Comparison of ENCODE assay signal across 7 cellular contexts in the genomic region with DNA sequence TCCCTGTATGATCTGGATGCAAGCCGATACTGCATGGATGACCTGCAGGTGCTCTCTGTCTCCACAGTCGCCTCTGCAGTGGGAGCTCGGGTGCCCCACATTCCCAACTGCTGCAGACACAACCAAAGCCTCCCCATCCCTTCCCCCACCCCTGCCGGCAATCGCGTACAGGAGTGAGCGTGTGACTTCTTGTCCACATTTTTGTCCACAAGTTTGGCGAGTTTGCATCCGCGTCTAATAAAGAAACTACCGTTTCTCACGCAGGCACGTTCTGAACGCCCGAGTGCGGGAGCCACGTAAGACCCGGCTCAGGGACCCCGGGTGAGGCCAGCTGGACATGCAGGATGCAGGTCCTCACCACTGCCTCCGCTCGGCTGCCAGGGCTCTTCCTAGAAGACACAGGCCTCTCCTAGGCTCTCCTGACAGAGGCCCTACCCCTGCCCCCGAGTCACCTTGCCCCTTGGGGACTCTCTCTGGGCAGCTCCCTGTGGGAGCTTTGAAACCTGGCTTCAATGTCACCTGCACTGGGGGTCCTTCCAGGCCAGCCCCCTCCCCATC. TPM values are rescaled to one million over a fixed set of nuclear protein-coding genes. Genes with fewer than 3 reads are reported as not detected.
DNase-seq lines count a peak whose midpoint lies in the region; TF ChIP-seq lines count a peak whose summit lies in the region.
"Not testable (repeated sequence)": the region's sequence is repeated elsewhere in the genome, so short reads cannot be mapped to it uniquely, and the experiment has no call there.

No MANE protein-coding gene starts in this region.

- H3K36me3 Mint-ChIP-seq in mesothelial cell of epicardium: not testable (repeated sequence)

- not testable (repeated sequence) for TF ChIP-seq CTCF in RWPE1 (conservative IDR thresholded peaks at IDR 0.05; ENCODE audit: low read depth); breast epithelium (IDR thresholded peaks at IDR 0.05); esophagus squamous epithelium (IDR thresholded peaks at IDR 0.05); mesothelial cell of epicardium (IDR thresholded peaks at IDR 0.05; ENCODE audit: unreplicated experiment); suprapubic skin (IDR thresholded peaks at IDR 0.05)

- intact Hi-C loops in breast epithelium (cut with DNase I; ENCODE audit: low total_unique reads): loop anchor here (10.0 kb wide), 1 partner anchor 175 kb away; a partner anchor contains a TSS
- intact Hi-C loops in esophagus squamous epithelium (cut with DNase I): not testable (repeated sequence)

- WGBS in esophagus squamous epithelium, 2 donors: 8 to 29% methylated on average over 12 to 16 of the region's 22 CpGs
- 24% methylated on average over 15 of the region's 22 CpGs for WGBS in suprapubic skin

- POLR2A ChIA-PET in RWPE1 (lab: Yijun Ruan, JAX; ENCODE audit: low non-redundant PET): not testable (repeated sequence)

- H3K27ac Mint-ChIP-seq in mesothelial cell of epicardium: peak overlapping the region; percentile 85

- H3K4me1 Mint-ChIP-seq in mesothelial cell of epicardium: peaks cover 34% of the 10 kb centered on the region

- H3K9me3 Mint-ChIP-seq in mesothelial cell of epicardium: not testable (repeated sequence)

- H3K27ac ChIP-seq in RWPE1 (peak overlapping the region; percentile 96), breast epithelium (peak overlapping the region; percentile 38 to 45), esophagus squamous epithelium (peak overlapping the region; percentile 47 to 88 (median 72)), suprapubic skin (peak overlapping the region; percentile 38)

- not testable (repeated sequence) for TF ChIP-seq EP300 in suprapubic skin (IDR thresholded peaks at IDR 0.05)

- H3K4me3 ChIP-seq in breast epithelium: peak overlapping the region in 1 of 3 donors; percentile 43
- peak overlapping the region in 1 of 4 donors; percentile 35 for H3K4me3 ChIP-seq in esophagus squamous epithelium
- H3K4me3 ChIP-seq in suprapubic skin: not testable (repeated sequence)

- CTCF ChIA-PET in RWPE1 (lab: Yijun Ruan, JAX): not testable (repeated sequence)

- DNase-seq in EL: peak; percentile 41
- DNase-seq in RWPE1 (ENCODE audit: low spot score); breast epithelium (ENCODE audit: low spot score in 2 of 2); esophagus squamous epithelium (lab: John Stamatoyannopoulos, UW); mesothelial cell of epicardium (ENCODE audit: low spot score in 2 of 2, unreplicated experiment in 2 of 2); suprapubic skin (ENCODE audit: low spot score in 2 of 2): not testable (repeated sequence)
- peak; percentile 21 for DNase-seq in retina

- H3K9me3 ChIP-seq in breast epithelium, esophagus squamous epithelium, suprapubic skin: not testable (repeated sequence)

- H3K27me3 ChIP-seq in breast epithelium, esophagus squamous epithelium, suprapubic skin: not testable (repeated sequence)

- not testable (repeated sequence) for H3K36me3 ChIP-seq in breast epithelium, esophagus squamous epithelium, suprapubic skin

- H3K4me1 ChIP-seq in breast epithelium: peaks cover 15 to 19% of the 10 kb centered on the region in 2 donors
- peaks cover 31 to 84% (median 47%) of the 10 kb centered on the region in 3 donors for H3K4me1 ChIP-seq in esophagus squamous epithelium
- H3K4me1 ChIP-seq in suprapubic skin: peaks cover 54% of the 10 kb centered on the region

- not testable (repeated sequence) for H3K27me3 Mint-ChIP-seq in mesothelial cell of epicardium (ENCODE audit: low read depth)

- TF ChIP-seq POLR2A in breast epithelium (IDR thresholded peaks at IDR 0.05); esophagus squamous epithelium (IDR thresholded peaks at IDR 0.05); suprapubic skin (IDR thresholded peaks at IDR 0.05): not testable (repeated sequence)

- H3K4me3 Mint-ChIP-seq in mesothelial cell of epicardium: not testable (repeated sequence)

RNA-seq across cellular contexts. Expression of a gene that starts 5.7 kb away (rescaled TPM):
- 100 to 1,000 TPM in 2 of 3 donors, 10 to 100 TPM in 1; 74.2 to 110 (median 107) TPM for total RNA-seq in breast epithelium
- 100 to 1,000 TPM in 1 of 4 donors, 10 to 100 TPM in 3; 34.1 to 123 (median 64.1) TPM for total RNA-seq in esophagus squamous epithelium
- total RNA-seq in mesothelial cell of epicardium: 173 to 183 TPM (median 175 TPM) in 3 replicates
- 100 to 1,000 TPM; 209 to 446 (median 293) TPM for total RNA-seq in suprapubic skin

RNA-seq across cellular contexts. Expression of a gene that starts 18.5 kb away (rescaled TPM):
- total RNA-seq in breast epithelium: 1 to 10 TPM in 2 of 3 donors, not detected in 1; 3.5 to 3.9 TPM
- total RNA-seq in esophagus squamous epithelium: 1 to 10 TPM in 2 of 4 donors, under 1 TPM in 2; 0.26 to 4.2 (median 0.99) TPM
- total RNA-seq in mesothelial cell of epicardium: 1.1 to 1.5 TPM (median 1.3 TPM) in 3 replicates
- total RNA-seq in suprapubic skin: 1 to 10 TPM in 3 of 4 donors, under 1 TPM in 1; 0.64 to 3.0 (median 1.4) TPM

RNA-seq across cellular contexts. Expression of a gene that starts 25.6 kb away (rescaled TPM):
- total RNA-seq in breast epithelium (10 to 100 TPM; 28.4 to 35.4 (median 32.5) TPM), esophagus squamous epithelium (10 to 100 TPM; 46.9 to 79.6 (median 73.2) TPM), mesothelial cell of epicardium (63.1 to 68.5 TPM (median 66.1 TPM) in 3 replicates), suprapubic skin (10 to 100 TPM; 53.4 to 74.7 (median 66.5) TPM)

Comparison
In these comparisons a context has a peak if more than half of its experiments do, and no peak if none do; other contexts are left out.
1. H3K27ac ChIP-seq: peak in every context shown above with its lines; median percentile 96 in RWPE1; 72 in esophagus squamous epithelium; 42 in breast epithelium; 38 in suprapubic skin.